ENCODE assay signal across 21 cellular contexts in the genomic region with DNA sequence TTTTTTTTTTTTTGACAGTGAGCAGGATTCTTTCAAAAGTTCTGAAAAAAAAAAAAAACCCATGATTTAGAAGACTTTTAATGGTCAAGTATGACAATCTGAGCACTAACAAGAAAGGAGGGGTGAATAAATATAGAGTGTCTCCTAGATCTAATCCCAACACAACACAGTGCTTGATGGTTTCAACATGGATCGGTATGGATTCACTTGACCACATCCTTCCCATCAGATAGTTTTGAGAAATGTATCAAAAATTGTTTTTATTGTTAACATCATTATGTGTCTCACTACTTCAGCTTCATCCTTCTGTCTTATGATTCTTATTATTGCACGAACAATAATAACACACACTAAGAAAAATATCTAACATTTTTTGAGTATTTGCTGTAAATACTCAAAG. TPM values are rescaled to one million over a fixed set of nuclear protein-coding genes. Genes with fewer than 3 reads are reported as not detected.
DNase-seq lines count a peak whose midpoint lies in the region; ATAC-seq and TF ChIP-seq lines count a peak whose summit lies in the region.
"Had no signal": no experiment of that assay in that cellular context is flagged by ENCODE, and none has a peak within 500 bp of the region (broad histone marks: within the 10 kb centered on the region; RNA-seq: fewer than 3 reads in every experiment).

No MANE protein-coding gene starts in this region.

- no peak for TF ChIP-seq POLR2A in gastroesophageal sphincter (IDR thresholded peaks at IDR 0.05)

- 39 to 92% methylated on average over 2 of the region's 2 CpGs for WGBS in gastroesophageal sphincter (ENCODE audit: low coverage in 1 of 2), 2 donors
- 88% methylated on average over 2 of the region's 2 CpGs for WGBS in smooth muscle cell (ENCODE audit: low lambda C conversion rate)

- H3K4me1 ChIP-seq in gastroesophageal sphincter (peaks cover 11 to 86% (median 43%) of the 10 kb centered on the region in 3 donors), smooth muscle cell (ENCODE audit: low read depth) (peaks cover 6% of the 10 kb centered on the region)

- H3K9ac ChIP-seq in SK-N-MC (ENCODE audit: insufficient read length) (no peak overlapping the region), smooth muscle cell (ENCODE audit: low read depth) (no peak overlapping the region)
- H3K9ac ChIP-seq: GM23248 had no signal

- no peak overlapping the region for H3K4me2 ChIP-seq in smooth muscle cell
- H3K4me2 ChIP-seq: A549 had no signal

- H3K36me3 ChIP-seq in SK-N-MC (ENCODE audit: insufficient read depth, low read length) (no peaks in the 10 kb centered on the region), gastroesophageal sphincter (no peaks in the 10 kb centered on the region), smooth muscle cell (ENCODE audit: low read depth) (no peaks in the 10 kb centered on the region)
- H3K36me3 ChIP-seq: MG63 had no signal

- TF ChIP-seq CTCF in gastroesophageal sphincter (IDR thresholded peaks at IDR 0.05) (no peak), smooth muscle cell (IDR thresholded peaks at IDR 0.05; ENCODE audit: borderline replicate concordance, insufficient read depth, poor library complexity, severe bottlenecking) (no peak)

- no peak overlapping the region for H3K4me3 ChIP-seq in SK-N-MC
- no peak overlapping the region for H3K4me3 ChIP-seq in gastroesophageal sphincter
- H3K4me3 ChIP-seq in smooth muscle cell: no peak overlapping the region
- H3K4me3 ChIP-seq: A549, GM23248, MG63 had no signal

- H3F3A ChIP-seq in smooth muscle cell (ENCODE audit: low read depth): peaks cover 33% of the 10 kb centered on the region

- H3K27me3 ChIP-seq in gastroesophageal sphincter (no peaks in the 10 kb centered on the region), smooth muscle cell (ENCODE audit: low read depth) (no peaks in the 10 kb centered on the region)
- H3K27me3 ChIP-seq: MG63 had no signal

- H2AFZ ChIP-seq in smooth muscle cell (ENCODE audit: low read depth): no peak overlapping the region
- H2AFZ ChIP-seq: GM23248 had no signal

- H3K27ac ChIP-seq in SK-N-MC: 0 out of 2 replicates have a peak overlapping the region, but pooled peaks have one; percentile 8
- H3K27ac ChIP-seq in gastroesophageal sphincter: peak overlapping the region; percentile 11 to 80 (median 52)
- H3K27ac ChIP-seq in smooth muscle cell (ENCODE audit: low read depth): peak overlapping the region; percentile 53
- H3K27ac ChIP-seq: A549, HL-60 had no signal

- TF ChIP-seq EP300 in gastroesophageal sphincter (IDR thresholded peaks at IDR 0.05): no peak

- peaks cover 67% of the 10 kb centered on the region for H4K20me1 ChIP-seq in smooth muscle cell (ENCODE audit: low read depth)

- H3K79me2 ChIP-seq in smooth muscle cell (ENCODE audit: low read depth): peaks cover 47% of the 10 kb centered on the region

- peak; percentile 49 for DNase-seq in EH (ENCODE audit: low read depth)
- DNase-seq in SK-N-MC (ENCODE audit: low read depth, low spot score): no peak
- no peak for DNase-seq in smooth muscle cell (lab: John Stamatoyannopoulos, UW; ENCODE audit: unreplicated experiment)
- DNase-seq in SIG-M5 (lab: John Stamatoyannopoulos, UW): no peak
- no peak for DNase-seq in DMS 273 treated with DMSO at 0.1 percent for 48 hours (lab: John Stamatoyannopoulos, UW)
- DNase-seq: AML-193, DMS79, GF-D8, GM23248, KG1, MG63, NCI-H1105, NCI-H187, NCI-H2171, NCI-H446 treated with DMSO at 0.1 percent for 48 hours, NCI-H748 treated with DMSO at 0.1 percent for 48 hours, PC-3 had no signal

- H3K9me3 ChIP-seq in SK-N-MC (ENCODE audit: low read depth, low read length) (no peaks in the 10 kb centered on the region), gastroesophageal sphincter (no peaks in the 10 kb centered on the region), smooth muscle cell (replicated peaks; ENCODE audit: low read depth) (no peaks in the 10 kb centered on the region)
- H3K9me3 ChIP-seq: A549, MG63 had no signal

- ATAC-seq in gastroesophageal sphincter: no peak
- no peak for ATAC-seq in HG03135 (IDR thresholded peaks at IDR 0.05; ENCODE audit: unreplicated experiment)
- ATAC-seq: A549, PC-3 had no signal

RNA-seq across cellular contexts. Expression of a gene that starts 21.0 kb away (rescaled TPM):
- total RNA-seq in gastroesophageal sphincter: 10 to 100 TPM; 67.7 to 98.9 (median 84.1) TPM
- 28.4 and 31.9 TPM in 2 replicates for total RNA-seq in smooth muscle cell
- 10.4 and 15.9 TPM in 2 replicates for polyA plus RNA-seq in smooth muscle cell
